Comparison of ENCODE assay signal across 18 cellular contexts in genomic region chr3:135997554-135998320, GRCh38. TPM values are rescaled to one million over a fixed set of nuclear protein-coding genes. Genes with fewer than 3 reads are reported as not detected.
DNase-seq lines count a peak whose midpoint lies in the region; ATAC-seq, FAIRE-seq and TF ChIP-seq lines count a peak whose summit lies in the region.
"Had no signal": no experiment of that assay in that cellular context is flagged by ENCODE, and none has a peak within 500 bp of the region (broad histone marks: within the 10 kb centered on the region; RNA-seq: fewer than 3 reads in every experiment).

No MANE protein-coding gene starts in this region.

- H3K9me3 Mint-ChIP-seq in natural killer cell treated with Interleukin-12 subunit alpha and Interleukin-12 subunit beta and Interleukin-15 and Interleukin-18, amount 100 ng/mL, for 72 hours = no peaks in the 10 kb centered on the region

- H3K9me3 ChIP-seq in keratinocyte (ENCODE audit: control insufficient read depth, low read depth, low read length) (no peaks in the 10 kb centered on the region), transverse colon (no peaks in the 10 kb centered on the region)
- H3K9me3 ChIP-seq: A549, BLaER1, SJSA1 had no signal

- H3K27me3 Mint-ChIP-seq in natural killer cell treated with Interleukin-12 subunit alpha and Interleukin-12 subunit beta and Interleukin-15 and Interleukin-18, amount 100 ng/mL, for 72 hours = peaks cover 17 to 21% of the 10 kb centered on the region in 2 donors

- 82 to 88% methylated on average over 4 to 6 of the region's 6 CpGs for WGBS in transverse colon (ENCODE audit: low coverage in 1 of 2), 2 donors

- peak overlapping the region; percentile 55 for H3K4me2 ChIP-seq in keratinocyte (ENCODE audit: control insufficient read depth, extremely low read depth, insufficient read depth, low read depth, low read length)
- H3K4me2 ChIP-seq: A549, BLaER1 had no signal

- H3K4me1 Mint-ChIP-seq in natural killer cell treated with Interleukin-12 subunit alpha and Interleukin-12 subunit beta and Interleukin-15 and Interleukin-18, amount 100 ng/mL, for 72 hours (ENCODE audit: low read depth in 2 of 2) = peaks cover 0 to 3% of the 10 kb centered on the region in 2 donors
- H3K4me1 Mint-ChIP-seq: CD4-positive, alpha-beta memory T cell had no signal

- H2AFZ ChIP-seq in keratinocyte (ENCODE audit: control insufficient read depth, low read length) = peak overlapping the region; percentile 43

- H3K9ac ChIP-seq in keratinocyte (ENCODE audit: control insufficient read depth, extremely low read depth, insufficient read depth, low read length) = no peak overlapping the region
- H3K9ac ChIP-seq: BLaER1 had no signal

- DNase-seq in Ammon's horn (ENCODE audit: low spot score) = peak; percentile 48
- DNase-seq in keratinocyte (ENCODE audit: low read depth, low spot score) = no peak
- peak; percentile 21 for DNase-seq in putamen (ENCODE audit: low spot score)
- DNase-seq in natural killer cell treated with Interleukin-12 subunit alpha and Interleukin-12 subunit beta and Interleukin-15 and Interleukin-18, amount 100 ng/mL, for 72 hours (ENCODE audit: low spot score) = no peak
- no peak for DNase-seq in transverse colon
- DNase-seq: CD4-positive, alpha-beta memory T cell; GF-D8; H7; NCI-H1417 treated with DMSO at 0.1 percent for 48 hours; NCI-H187 treated with DMSO at 0.1 percent for 48 hours; NCI-H2227 treated with DMSO at 0.1 percent for 48 hours; NCI-H524 treated with DMSO at 0.1 percent for 48 hours had no signal

- no peak overlapping the region for H3K27ac Mint-ChIP-seq in natural killer cell treated with Interleukin-12 subunit alpha and Interleukin-12 subunit beta and Interleukin-15 and Interleukin-18, amount 100 ng/mL, for 72 hours
- H3K27ac Mint-ChIP-seq: CD4-positive, alpha-beta memory T cell had no signal

- TF ChIP-seq POLR2A in transverse colon (IDR thresholded peaks at IDR 0.05) = no peak

- intact Hi-C loops in transverse colon (cut with DNase I; ENCODE audit: low total_unique reads) = no loop called here

- H3K36me3 Mint-ChIP-seq in natural killer cell treated with Interleukin-12 subunit alpha and Interleukin-12 subunit beta and Interleukin-15 and Interleukin-18, amount 100 ng/mL, for 72 hours = peaks cover 3% of the 10 kb centered on the region
- H3K36me3 Mint-ChIP-seq: CD4-positive, alpha-beta memory T cell had no signal

- H3K4me3 Mint-ChIP-seq in natural killer cell treated with Interleukin-12 subunit alpha and Interleukin-12 subunit beta and Interleukin-15 and Interleukin-18, amount 100 ng/mL, for 72 hours = no peak overlapping the region
- H3K4me3 Mint-ChIP-seq: CD4-positive, alpha-beta memory T cell had no signal

- peaks cover 17% of the 10 kb centered on the region for H3K79me2 ChIP-seq in keratinocyte (ENCODE audit: control insufficient read depth, insufficient read depth, low read length)

- ATAC-seq in natural killer cell treated with Interleukin-12 subunit alpha and Interleukin-12 subunit beta and Interleukin-15 and Interleukin-18, amount 100 ng/mL, for 72 hours = no peak
- no peak for ATAC-seq in GM21825 (IDR thresholded peaks at IDR 0.05; ENCODE audit: unreplicated experiment)
- ATAC-seq: A549 had no signal

- no peak for FAIRE-seq in keratinocyte (lab: Jason Lieb, UNC)
- FAIRE-seq: A549 had no signal

- in situ Hi-C loops in transverse colon (cut with MboI; ENCODE audit: low pct_ligation_motif_present in 1 of 4, low pct_unique_long_range_greater_than_20kb in 1 of 4, low sequenced_read_pairs in 3 of 4) = no loop called here

- TF ChIP-seq CTCF in keratinocyte (optimal IDR thresholded peaks at IDR 0.05 in 1 of 3, IDR thresholded peaks at IDR 0.05 in 1 of 3, conservative IDR thresholded peaks at IDR 0.05 in 1 of 3; ENCODE audit: extremely low read depth in 1 of 3, insufficient read depth in 2 of 3, low read length in 3 of 3) (no peak), transverse colon (IDR thresholded peaks at IDR 0.05) (no peak)

- no peaks in the 10 kb centered on the region for H4K20me1 ChIP-seq in keratinocyte (ENCODE audit: control insufficient read depth, extremely low read depth, insufficient read depth, low read length)
- H4K20me1 ChIP-seq: BLaER1 had no signal

- H3K27ac ChIP-seq in angular gyrus (ENCODE audit: low read depth, low read length) (peak overlapping the region; percentile 44), keratinocyte (ENCODE audit: control insufficient read depth, insufficient read depth, low read length) (no peak overlapping the region), transverse colon (no peak overlapping the region)
- H3K27ac ChIP-seq: A549, BLaER1, HL-60, SJSA1 had no signal

- dilution Hi-C loops in keratinocyte (cut with MboI; ENCODE audit: extremely low pct_ligation_motif_present, low sequenced_read_pairs) = no loop called here

- H3K27me3 ChIP-seq in keratinocyte (ENCODE audit: control insufficient read depth, extremely low read depth, insufficient read depth, low read length) (no peaks in the 10 kb centered on the region), transverse colon (no peaks in the 10 kb centered on the region)
- H3K27me3 ChIP-seq: BLaER1, SJSA1 had no signal

- H3K4me1 ChIP-seq in keratinocyte (ENCODE audit: control insufficient read depth, extremely low read depth, insufficient read depth, low read length) = peaks cover 19% of the 10 kb centered on the region
- peaks cover 0 to under 1% (median 0%) of the 10 kb centered on the region in 4 donors for H3K4me1 ChIP-seq in transverse colon
- H3K4me1 ChIP-seq: BLaER1 had no signal

- H3K36me3 ChIP-seq in keratinocyte (ENCODE audit: control insufficient read depth in 2 of 2, extremely low read depth in 1 of 2, insufficient read depth in 2 of 2, low read length in 2 of 2) (no peaks in the 10 kb centered on the region), transverse colon (peaks cover 0 to 5% (median 0%) of the 10 kb centered on the region in 4 donors)
- H3K36me3 ChIP-seq: BLaER1, SJSA1 had no signal

- H3K9me1 ChIP-seq in keratinocyte (ENCODE audit: control insufficient read depth, extremely low read depth, insufficient read depth, low read length) = no peaks in the 10 kb centered on the region

- TF ChIP-seq EP300 in transverse colon (IDR thresholded peaks at IDR 0.05; ENCODE audit: low read depth) = no peak

- H3K4me3 ChIP-seq in keratinocyte (ENCODE audit: control insufficient read depth in 2 of 3, extremely low read depth in 1 of 3, insufficient read depth in 2 of 3, low read depth in 1 of 3, low read length in 3 of 3) (no peak overlapping the region), transverse colon (no peak overlapping the region)
- H3K4me3 ChIP-seq: A549, BLaER1, SJSA1 had no signal

RNA-seq across cellular contexts. Expression of gene PPP2R3A, which starts 32.2 kb away (rescaled TPM):
- 10.3 to 11.8 TPM (median 11.1 TPM) in 3 replicates for polyA plus RNA-seq in keratinocyte
- polyA plus RNA-seq in keratinocyte (2011; ENCODE audit: low read depth) = 8.8 TPM
- polyA plus RNA-seq in keratinocyte (2011; cell fraction: cytosol; rRNA removed) = 5.2 and 9.6 TPM in 2 replicates
- 10.3 and 10.9 TPM in 2 replicates for polyA plus RNA-seq in keratinocyte (2011; cell fraction: nucleus; rRNA removed)
- 6.7 and 10.7 TPM in 2 replicates for polyA plus RNA-seq in keratinocyte (2012; ENCODE audit: low replicate concordance)
- polyA minus RNA-seq in keratinocyte = 17.9 to 30.8 TPM (median 22.1 TPM) in 3 replicates
- 9.0 TPM for polyA minus RNA-seq in keratinocyte (2011; cell fraction: cytosol; rRNA and poly(A)+ RNA removed)
- 14.4 and 29.9 TPM in 2 replicates for polyA minus RNA-seq in keratinocyte (2011; cell fraction: nucleus; rRNA and poly(A)+ RNA removed)
- total RNA-seq in natural killer cell treated with Interleukin-12 subunit alpha and Interleukin-12 subunit beta and Interleukin-15 and Interleukin-18, amount 100 ng/mL, for 72 hours = under 1 TPM; 0.11 to 0.24 TPM
- 10 to 100 TPM; 34.7 to 73.4 (median 38.8) TPM for total RNA-seq in transverse colon

Comparison
In these comparisons a context has a peak if more than half of its experiments do, and no peak if none do; other contexts are left out.
1. DNase-seq: peak in Ammon's horn (single experiment) and putamen (single experiment); none in keratinocyte (single experiment), natural killer cell treated with Interleukin-12 subunit alpha and Interleukin-12 subunit beta and Interleukin-15 and Interleukin-18, amount 100 ng/mL, for 72 hours (single experiment) and transverse colon (single experiment).
2. RNA of gene PPP2R3A, which starts 32.2 kb away (total RNA-seq): 34.7 to 73.4 TPM in transverse colon; 0.11 to 0.24 TPM in natural killer cell treated with Interleukin-12 subunit alpha and Interleukin-12 subunit beta and Interleukin-15 and Interleukin-18, amount 100 ng/mL, for 72 hours; every median in the first group is over 10 times any median in the second.